14 cellular contexts compared by ENCODE assay signal in genomic region chr13:27403727-27404385, GRCh38. TPM values are rescaled to one million over a fixed set of nuclear protein-coding genes. Genes with fewer than 3 reads are reported as not detected.
DNase-seq lines count a peak whose midpoint lies in the region; ATAC-seq, FAIRE-seq and TF ChIP-seq lines count a peak whose summit lies in the region.
"Had no signal": no experiment of that assay in that cellular context is flagged by ENCODE, and none has a peak within 500 bp of the region (broad histone marks: within the 10 kb centered on the region; RNA-seq: fewer than 3 reads in every experiment).

No MANE protein-coding gene starts in this region.

- peak; percentile 76 for DNase-seq in HT-29 (ENCODE audit: low spot score)
- peak; percentile 71 for DNase-seq in HepG2 (ENCODE audit: low spot score)
- DNase-seq in DMS79 treated with DMSO at 0.1 percent for 48 hours (lab: John Stamatoyannopoulos, UW) = no peak
- DNase-seq: amniotic stem cell, KBM-7, NCI-H2081 treated with DMSO at 0.1 percent for 48 hours, occipital lobe had no signal

- no peak for TF ChIP-seq RAD21 in HepG2 (CRISPR knock-in tag; IDR thresholded peaks at IDR 0.05)

- H3K9me3 ChIP-seq in HepG2 (ENCODE audit: low read length) = no peaks in the 10 kb centered on the region

- TF ChIP-seq POLR2A in HepG2 (IDR thresholded peaks at IDR 0.05; ENCODE audit: insufficient read depth in 1 of 2, low read depth in 2 of 2, low read length in 2 of 2) = peak; percentile 64 to 67

- H3K36me3 Mint-ChIP-seq in brain = no peaks in the 10 kb centered on the region
- H3K36me3 Mint-ChIP-seq in stimulated activated memory B cell treated with anti-CD40 and anti-IgM and Interleukin-4, amounts not matched to agents 10 μg/mL and 1 μg/mL and 100 μg/mL, for 72 hours = no peaks in the 10 kb centered on the region

- no peaks in the 10 kb centered on the region for H4K20me1 ChIP-seq in HepG2 (ENCODE audit: insufficient read depth, low read length)
- H4K20me1 ChIP-seq: BLaER1 had no signal

- in situ Hi-C loops in HepG2 (cut with HindIII; ENCODE audit: extremely low pct_ligation_motif_present, low pct_unique_long_range_greater_than_20kb) = no loop called here

- H3K27me3 ChIP-seq in HepG2 (ENCODE audit: control insufficient read depth in 1 of 2, insufficient read depth in 2 of 2, low read length in 2 of 2) = no peaks in the 10 kb centered on the region
- H3K27me3 ChIP-seq: BLaER1 had no signal

- no peak for TF ChIP-seq CTCF in brain (conservative IDR thresholded peaks at IDR 0.05)
- no peak for TF ChIP-seq CTCF in HepG2 (CRISPR knock-in tag; IDR thresholded peaks at IDR 0.05)

- 0% methylated on average over 8 of the region's 10 CpGs for WGBS in HepG2 (ENCODE audit: low lambda C conversion rate)

- H3K4me1 Mint-ChIP-seq in brain = peaks cover 30% of the 10 kb centered on the region
- H3K4me1 Mint-ChIP-seq in stimulated activated memory B cell treated with anti-CD40 and anti-IgM and Interleukin-4, amounts not matched to agents 10 μg/mL and 1 μg/mL and 100 μg/mL, for 72 hours = peaks cover 7% of the 10 kb centered on the region

- POLR2A ChIA-PET in HepG2 (lab: Yijun Ruan, JAX) = interaction anchor here (0.6 to 3.6 kb wide), 13 partner anchors 9 to 734 kb away, joined by 3 to 38 read pairs (median 4); partner anchors contain the start of genes GTF3A, LNX2, MTIF3 and RASL11A

- H3K4me2 ChIP-seq in HepG2 (ENCODE audit: low read depth, low read length) = peak overlapping the region; percentile 68
- H3K4me2 ChIP-seq: BLaER1 had no signal

- CTCF ChIA-PET in HepG2 (lab: Yijun Ruan, JAX; ENCODE audit: low intra/inter-chr PET ratio, low total read pairs) = no interaction called here

- H3K4me3 Mint-ChIP-seq in brain = no peak overlapping the region
- no peak overlapping the region for H3K4me3 Mint-ChIP-seq in stimulated activated memory B cell treated with anti-CD40 and anti-IgM and Interleukin-4, amounts not matched to agents 10 μg/mL and 1 μg/mL and 100 μg/mL, for 72 hours

- H3K27me3 Mint-ChIP-seq in brain = peaks cover 22% of the 10 kb centered on the region
- H3K27me3 Mint-ChIP-seq in stimulated activated memory B cell treated with anti-CD40 and anti-IgM and Interleukin-4, amounts not matched to agents 10 μg/mL and 1 μg/mL and 100 μg/mL, for 72 hours = peaks cover 9% of the 10 kb centered on the region

- no peaks in the 10 kb centered on the region for H3K36me3 ChIP-seq in HepG2 (replicated peaks in 1 of 2; ENCODE audit: control insufficient read depth in 1 of 2, insufficient read depth in 2 of 2, low read length in 2 of 2)
- H3K36me3 ChIP-seq: BLaER1 had no signal

- peak; percentile 95 for FAIRE-seq in HepG2 (lab: Jason Lieb, UNC)
- FAIRE-seq: endothelial cell of umbilical vein had no signal

- no peaks in the 10 kb centered on the region for H3K79me2 ChIP-seq in HepG2 (ENCODE audit: insufficient read depth, low read length)

- ATAC-seq in HepG2 = peak; percentile 87
- no peak for ATAC-seq in stimulated activated memory B cell treated with anti-CD40 and anti-IgM and Interleukin-4, amounts not matched to agents 10 μg/mL and 1 μg/mL and 100 μg/mL, for 72 hours
- no peak for ATAC-seq in HG03432 (IDR thresholded peaks at IDR 0.05; ENCODE audit: unreplicated experiment)
- ATAC-seq in GM19023 (IDR thresholded peaks at IDR 0.05; ENCODE audit: unreplicated experiment) = no peak
- no peak for ATAC-seq in GM19467 (IDR thresholded peaks at IDR 0.05; ENCODE audit: unreplicated experiment)

- peak overlapping the region; percentile 64 for H3K9ac ChIP-seq in HepG2 (ENCODE audit: insufficient read depth, low read depth, low read length)
- H3K9ac ChIP-seq: BLaER1 had no signal

- H3K27ac ChIP-seq in HepG2 (ENCODE audit: extremely low read length, insufficient read depth, low read length) = peak overlapping the region; percentile 91
- H3K27ac ChIP-seq: BLaER1 had no signal

- BruUV-seq in HepG2 (replicated peaks; lab: Mats Ljungman, UMichigan) = TSS peak; percentile 99

- peaks cover 65% of the 10 kb centered on the region for H3K4me1 ChIP-seq in HepG2 (ENCODE audit: insufficient read depth, low read length)

- H3K27ac Mint-ChIP-seq in brain = peak overlapping the region in 4 of 5 experiments; percentile 11 to 88 (median 75)
- H3K27ac Mint-ChIP-seq in stimulated activated memory B cell treated with anti-CD40 and anti-IgM and Interleukin-4, amounts not matched to agents 10 μg/mL and 1 μg/mL and 100 μg/mL, for 72 hours = peak overlapping the region; percentile 13

- peak in 1 of 2 experiments; percentile 54; a peak in 1 of 4 replicates for TF ChIP-seq EP300 in HepG2 (IDR thresholded peaks at IDR 0.05; ENCODE audit: low read depth in 2 of 2, low read length in 2 of 2)
- TF ChIP-seq EP300 in HepG2 (CRISPR knock-in tag; IDR thresholded peaks at IDR 0.05; ENCODE audit: borderline replicate concordance) = no peak

- peak overlapping the region; percentile 62 for H2AFZ ChIP-seq in HepG2 (ENCODE audit: low read length)

- intact Hi-C loops in HepG2 (cut with micrococcal nuclease; ENCODE audit: unreplicated experiment) = loop anchor here (1.0 kb wide), 1 partner anchor 21 kb away; no protein-coding TSS in a partner anchor

- H3K9me3 Mint-ChIP-seq in brain = peaks cover 0 to 3% (median 0%) of the 10 kb centered on the region in 5 experiments
- H3K9me3 Mint-ChIP-seq in stimulated activated memory B cell treated with anti-CD40 and anti-IgM and Interleukin-4, amounts not matched to agents 10 μg/mL and 1 μg/mL and 100 μg/mL, for 72 hours = no peaks in the 10 kb centered on the region

- H3K4me3 ChIP-seq in HepG2 (replicated peaks in 1 of 3; ENCODE audit: insufficient read depth in 1 of 3, low read depth in 2 of 3, low read length in 3 of 3) = peak overlapping the region in 2 of 3 experiments; percentile 30 to 53; a peak in 4 of 6 replicates
- H3K4me3 ChIP-seq: BLaER1 had no signal

RNA-seq across cellular contexts. Expression of gene GTF3A, which starts 20.6 kb away (rescaled TPM):
- 405 and 541 TPM in 2 replicates for total RNA-seq in HT-29 (2014; rRNA removed; shearing (Covaris generic))
- polyA plus RNA-seq in brain (ENCODE audit: insufficient read depth, low read depth, low replicate concordance) = 116 TPM
- 122 and 176 TPM in 2 replicates for total RNA-seq in HepG2 (2016; rRNA removed; fragmentation: Illumina TruSeq; extraction: Trizol)
- 1,005 and 1,074 TPM in 2 replicates for total RNA-seq in HepG2 (2016; cell fraction: cytosol; rRNA removed; fragmentation: Illumina TruSeq; extraction: Trizol; ENCODE audit: low read depth)
- 110 and 173 TPM in 2 replicates for total RNA-seq in HepG2 (2016; cell fraction: insoluble cytoplasmic fraction; rRNA removed; fragmentation: Illumina TruSeq; extraction: Trizol)
- total RNA-seq in HepG2 (2016; cell fraction: membrane; rRNA removed; fragmentation: Illumina TruSeq; extraction: Trizol) = 817 and 824 TPM in 2 replicates
- total RNA-seq in HepG2 (2016; cell fraction: nucleus; rRNA removed; fragmentation: Illumina TruSeq; extraction: Trizol) = 71.9 and 77.8 TPM in 2 replicates
- 36.0 and 42.1 TPM in 2 replicates for polyA plus RNA-seq in HepG2 (2011; rRNA removed)
- 36.5 and 39.7 TPM in 2 replicates for polyA plus RNA-seq in HepG2 (2011; cell fraction: cytosol; rRNA removed)
- 30.0 and 32.8 TPM in 2 replicates for polyA plus RNA-seq in HepG2 (2011; cell fraction: nucleus; rRNA removed)
- 67.4 and 79.3 TPM in 2 replicates for polyA plus RNA-seq in HepG2 (2012)
- 1,318 and 1,338 TPM in 2 replicates for polyA plus RNA-seq in HepG2 (2016; cell fraction: cytosol; fragmentation: Illumina TruSeq; extraction: Trizol; ENCODE audit: low read depth)
- 121 and 126 TPM in 2 replicates for polyA plus RNA-seq in HepG2 (2016; cell fraction: insoluble cytoplasmic fraction; fragmentation: Illumina TruSeq; extraction: Trizol; ENCODE audit: low read depth)
- 873 and 884 TPM in 2 replicates for polyA plus RNA-seq in HepG2 (2016; cell fraction: membrane; fragmentation: Illumina TruSeq; extraction: Trizol; ENCODE audit: low read depth)
- polyA plus RNA-seq in HepG2 (2016; cell fraction: nucleus; fragmentation: Illumina TruSeq; extraction: Trizol; ENCODE audit: insufficient read depth, low read depth) = 118 and 129 TPM in 2 replicates
- polyA minus RNA-seq in HepG2 (2011; rRNA and poly(A)+ RNA removed; ENCODE audit: low replicate concordance) = 25.1 and 47.9 TPM in 2 replicates
- polyA minus RNA-seq in HepG2 (2011; cell fraction: cytosol; rRNA and poly(A)+ RNA removed) = 16.9 and 22.6 TPM in 2 replicates
- 16.4 and 20.8 TPM in 2 replicates for polyA minus RNA-seq in HepG2 (2011; cell fraction: nucleus; rRNA and poly(A)+ RNA removed)

RNA-seq across cellular contexts. Expression of gene MTIF3, which starts 46.5 kb away (rescaled TPM):
- 45.1 and 62.7 TPM in 2 replicates for total RNA-seq in HT-29 (2014; rRNA removed; shearing (Covaris generic))
- polyA plus RNA-seq in brain (ENCODE audit: insufficient read depth, low read depth, low replicate concordance) (28.0 TPM), HepG2 (2011; rRNA removed) (24.6 and 33.7 TPM in 2 replicates)
- total RNA-seq in HepG2 (2016; rRNA removed; fragmentation: Illumina TruSeq; extraction: Trizol) = 40.6 and 59.2 TPM in 2 replicates
- total RNA-seq in HepG2 (2016; cell fraction: cytosol; rRNA removed; fragmentation: Illumina TruSeq; extraction: Trizol; ENCODE audit: low read depth) = 23.2 and 29.0 TPM in 2 replicates
- 41.6 and 55.7 TPM in 2 replicates for total RNA-seq in HepG2 (2016; cell fraction: insoluble cytoplasmic fraction; rRNA removed; fragmentation: Illumina TruSeq; extraction: Trizol)
- 47.8 and 50.6 TPM in 2 replicates for total RNA-seq in HepG2 (2016; cell fraction: membrane; rRNA removed; fragmentation: Illumina TruSeq; extraction: Trizol)
- 17.9 and 23.1 TPM in 2 replicates for total RNA-seq in HepG2 (2016; cell fraction: nucleus; rRNA removed; fragmentation: Illumina TruSeq; extraction: Trizol)
- polyA plus RNA-seq in HepG2 (2011; cell fraction: cytosol; rRNA removed) = 20.9 and 29.7 TPM in 2 replicates
- polyA plus RNA-seq in HepG2 (2011; cell fraction: nucleus; rRNA removed) = 16.6 and 28.3 TPM in 2 replicates
- 31.1 and 36.0 TPM in 2 replicates for polyA plus RNA-seq in HepG2 (2012)
- polyA plus RNA-seq in HepG2 (2016; cell fraction: cytosol; fragmentation: Illumina TruSeq; extraction: Trizol; ENCODE audit: low read depth) = 33.6 and 40.0 TPM in 2 replicates
- 68.6 and 71.5 TPM in 2 replicates for polyA plus RNA-seq in HepG2 (2016; cell fraction: insoluble cytoplasmic fraction; fragmentation: Illumina TruSeq; extraction: Trizol; ENCODE audit: low read depth)
- polyA plus RNA-seq in HepG2 (2016; cell fraction: membrane; fragmentation: Illumina TruSeq; extraction: Trizol; ENCODE audit: low read depth) = 44.5 and 54.2 TPM in 2 replicates
- 38.5 and 43.8 TPM in 2 replicates for polyA plus RNA-seq in HepG2 (2016; cell fraction: nucleus; fragmentation: Illumina TruSeq; extraction: Trizol; ENCODE audit: insufficient read depth, low read depth)
- polyA minus RNA-seq in HepG2 (2011; rRNA and poly(A)+ RNA removed; ENCODE audit: low replicate concordance) = 3.4 and 7.8 TPM in 2 replicates
- 7.6 and 10.5 TPM in 2 replicates for polyA minus RNA-seq in HepG2 (2011; cell fraction: cytosol; rRNA and poly(A)+ RNA removed)
- polyA minus RNA-seq in HepG2 (2011; cell fraction: nucleus; rRNA and poly(A)+ RNA removed) = 16.4 and 20.8 TPM in 2 replicates
